27 cellular contexts compared by ENCODE assay signal in genomic region chr15:85515212-85515611, GRCh38.
DNase-seq lines count a peak whose midpoint lies in the region; ATAC-seq, FAIRE-seq and TF ChIP-seq lines count a peak whose summit lies in the region.
"Had no signal": no experiment of that assay in that cellular context is flagged by ENCODE, and none has a peak within 500 bp of the region (broad histone marks: within the 10 kb centered on the region; RNA-seq: fewer than 3 reads in every experiment).

No MANE protein-coding gene starts in this region.

- in situ Hi-C loops in GM23248 (cut with MboI), result no loop called here

- H3K36me3 Mint-ChIP-seq in endothelial cell (ENCODE audit: low read depth, unreplicated experiment), result peaks cover 6% of the 10 kb centered on the region
- H3K36me3 Mint-ChIP-seq: natural killer cell had no signal

- no peak for TF ChIP-seq POLR2A in thyroid gland (IDR thresholded peaks at IDR 0.05)

- no peak overlapping the region for H3K4me2 ChIP-seq in GM23248 (ENCODE audit: unreplicated experiment)

- peak overlapping the region; percentile 76 for H3K27ac Mint-ChIP-seq in endothelial cell (ENCODE audit: unreplicated experiment)
- H3K27ac Mint-ChIP-seq: activated T-cell treated with anti-CD3 and anti-CD28 coated beads, Interleukin-2, amount 50 U/mL, for 72 hours; CD4-positive, CD25-positive, alpha-beta regulatory T cell; natural killer cell had no signal

- intact Hi-C loops in pancreas (cut with DNase I), result no loop called here
- intact Hi-C loops in thyroid gland (cut with DNase I), result no loop called here

- H3K27me3 ChIP-seq in GM23248 (replicated peaks; ENCODE audit: insufficient read depth) (no peaks in the 10 kb centered on the region), pancreas (no peaks in the 10 kb centered on the region), thyroid gland (no peaks in the 10 kb centered on the region)
- H3K27me3 ChIP-seq: dorsolateral prefrontal cortex, stomach, transverse colon had no signal

- no peak for TF ChIP-seq CTCF in endothelial cell (IDR thresholded peaks at IDR 0.05; ENCODE audit: unreplicated experiment)
- no peak for TF ChIP-seq CTCF in pancreas (IDR thresholded peaks at IDR 0.05)
- TF ChIP-seq CTCF in thyroid gland (IDR thresholded peaks at IDR 0.05), result no peak
- TF ChIP-seq CTCF in GM10266 (IDR thresholded peaks at IDR 0.05; ENCODE audit: control insufficient read depth, insufficient read depth, low read depth, missing control alignments), result no peak

- 32 to 42% methylated on average over 4 of the region's 4 CpGs for WGBS in GM23248 (ENCODE audit: low coverage in 1 of 2, low lambda C conversion rate in 2 of 2, missing lambda C conversion rate in 2 of 2), 2 experiments
- 22 to 26% methylated on average over 4 of the region's 4 CpGs for WGBS in pancreas, 2 donors
- 83 to 85% methylated on average over 4 of the region's 4 CpGs for WGBS in thyroid gland, 2 donors

- no peaks in the 10 kb centered on the region for H3K36me3 ChIP-seq in GM23248 (ENCODE audit: low read depth)
- H3K36me3 ChIP-seq in pancreas, result no peaks in the 10 kb centered on the region
- no peaks in the 10 kb centered on the region for H3K36me3 ChIP-seq in thyroid gland
- H3K36me3 ChIP-seq: stomach, transverse colon had no signal

- H3F3A ChIP-seq in GM23248 (ENCODE audit: insufficient read depth), result no peaks in the 10 kb centered on the region

- no peak overlapping the region for H3K9ac ChIP-seq in GM23248

- H4K20me1 ChIP-seq in GM23248 (ENCODE audit: insufficient read depth), result no peaks in the 10 kb centered on the region

- H3K9me3 ChIP-seq in GM23248 (ENCODE audit: low read depth) (no peaks in the 10 kb centered on the region), pancreas (no peaks in the 10 kb centered on the region), thyroid gland (no peaks in the 10 kb centered on the region)
- H3K9me3 ChIP-seq: stomach, transverse colon had no signal

- no peak overlapping the region for H2AFZ ChIP-seq in GM23248

- peaks cover 3% of the 10 kb centered on the region for H3K27me3 Mint-ChIP-seq in endothelial cell (ENCODE audit: unreplicated experiment)
- H3K27me3 Mint-ChIP-seq: CD4-positive, CD25-positive, alpha-beta regulatory T cell; central memory CD8-positive, alpha-beta T cell had no signal

- H3K4me3 ChIP-seq in GM23248 (no peak overlapping the region), pancreas (no peak overlapping the region), thyroid gland (replicated peaks in 1 of 3) (no peak overlapping the region)
- H3K4me3 ChIP-seq: dorsolateral prefrontal cortex, SK-N-MC, stomach, transverse colon had no signal

- no peak for FAIRE-seq in pancreas (lab: Jason Lieb, UNC)
- FAIRE-seq: endothelial cell of umbilical vein had no signal

- ATAC-seq in pancreas (peak in 3 of 4 donors; percentile 55 to 89 (median 78)), GM19467 (IDR thresholded peaks at IDR 0.05; ENCODE audit: unreplicated experiment) (no peak)
- ATAC-seq: activated T-cell treated with anti-CD3 and anti-CD28 coated beads, Interleukin-2, amount 50 U/mL, for 72 hours; natural killer cell; sciatic nerve had no signal

- no peak overlapping the region for H3K4me3 Mint-ChIP-seq in endothelial cell (ENCODE audit: unreplicated experiment)
- H3K4me3 Mint-ChIP-seq: activated T-cell treated with anti-CD3 and anti-CD28 coated beads, Interleukin-2, amount 50 U/mL, for 72 hours; CD4-positive, CD25-positive, alpha-beta regulatory T cell; central memory CD8-positive, alpha-beta T cell; natural killer cell had no signal

- DNase-seq in GM23248, result peak; percentile 13
- DNase-seq in M059J (ENCODE audit: low read depth), result peak; percentile 40
- no peak for DNase-seq in endothelial cell (ENCODE audit: low spot score)
- DNase-seq in pancreas, result no peak
- no peak for DNase-seq in thyroid gland
- no peak for DNase-seq in GM10266 (ENCODE audit: extremely low spot score)
- DNase-seq: activated CD4-positive, alpha-beta T cell treated with anti-CD3 and anti-CD28 coated beads for 48 hours; activated naive CD4-positive, alpha-beta T cell treated with anti-CD3 and anti-CD28 coated beads, Interleukin-2, amount 50 U/mL, for 16 hours; activated T-cell treated with anti-CD3 and anti-CD28 coated beads, Interleukin-2, amount 50 U/mL, for 72 hours; CD4-positive, CD25-positive, alpha-beta regulatory T cell; DMS 273 treated with DMSO at 0.1 percent for 48 hours; dorsolateral prefrontal cortex; GOT3; Karpas-422; kidney glomerular epithelial cell; MV-4-11; natural killer cell; NCI-H524 treated with DMSO at 0.1 percent for 48 hours; stimulated activated CD4-positive, alpha-beta T cell treated with anti-CD3 and anti-CD28 coated beads, Interleukin-15, amount 100 ng/mL, for 24 hours; stomach; transverse colon had no signal

- H3K4me1 Mint-ChIP-seq in endothelial cell (ENCODE audit: unreplicated experiment), result peaks cover 15% of the 10 kb centered on the region

- H3K9me3 Mint-ChIP-seq in endothelial cell (ENCODE audit: unreplicated experiment), result no peaks in the 10 kb centered on the region
- H3K9me3 Mint-ChIP-seq: activated T-cell treated with anti-CD3 and anti-CD28 coated beads, Interleukin-2, amount 50 U/mL, for 72 hours; CD4-positive, CD25-positive, alpha-beta regulatory T cell; central memory CD8-positive, alpha-beta T cell; natural killer cell had no signal

- peaks cover 98% of the 10 kb centered on the region for H3K79me2 ChIP-seq in GM23248 (ENCODE audit: insufficient read depth)

- H3K27ac ChIP-seq in GM23248 (no peak overlapping the region), pancreas (peak overlapping the region in 1 of 4 donors; percentile 3), thyroid gland (peak overlapping the region in 1 of 3 donors; percentile 12)
- H3K27ac ChIP-seq: dorsolateral prefrontal cortex, SK-N-MC, VCaP had no signal

- H3K4me1 ChIP-seq in GM23248 (ENCODE audit: insufficient read depth) (peaks cover 20% of the 10 kb centered on the region), pancreas (peaks cover 0 to 19% (median 3%) of the 10 kb centered on the region in 3 donors), thyroid gland (peaks cover 12 to 13% of the 10 kb centered on the region in 2 donors)

- H3K9me2 ChIP-seq in GM23248 (ENCODE audit: insufficient read depth), result no peaks in the 10 kb centered on the region

Comparison
In these comparisons a context has a peak if more than half of its experiments do, and no peak if none do; other contexts are left out.
1. DNase-seq: peak in GM23248 (single experiment) and M059J (single experiment); none in endothelial cell (single experiment), pancreas (0 of 6), thyroid gland (0 of 2) and GM10266 (single experiment).